ENCODE assay signal across 8 cellular contexts in the genomic region with DNA sequence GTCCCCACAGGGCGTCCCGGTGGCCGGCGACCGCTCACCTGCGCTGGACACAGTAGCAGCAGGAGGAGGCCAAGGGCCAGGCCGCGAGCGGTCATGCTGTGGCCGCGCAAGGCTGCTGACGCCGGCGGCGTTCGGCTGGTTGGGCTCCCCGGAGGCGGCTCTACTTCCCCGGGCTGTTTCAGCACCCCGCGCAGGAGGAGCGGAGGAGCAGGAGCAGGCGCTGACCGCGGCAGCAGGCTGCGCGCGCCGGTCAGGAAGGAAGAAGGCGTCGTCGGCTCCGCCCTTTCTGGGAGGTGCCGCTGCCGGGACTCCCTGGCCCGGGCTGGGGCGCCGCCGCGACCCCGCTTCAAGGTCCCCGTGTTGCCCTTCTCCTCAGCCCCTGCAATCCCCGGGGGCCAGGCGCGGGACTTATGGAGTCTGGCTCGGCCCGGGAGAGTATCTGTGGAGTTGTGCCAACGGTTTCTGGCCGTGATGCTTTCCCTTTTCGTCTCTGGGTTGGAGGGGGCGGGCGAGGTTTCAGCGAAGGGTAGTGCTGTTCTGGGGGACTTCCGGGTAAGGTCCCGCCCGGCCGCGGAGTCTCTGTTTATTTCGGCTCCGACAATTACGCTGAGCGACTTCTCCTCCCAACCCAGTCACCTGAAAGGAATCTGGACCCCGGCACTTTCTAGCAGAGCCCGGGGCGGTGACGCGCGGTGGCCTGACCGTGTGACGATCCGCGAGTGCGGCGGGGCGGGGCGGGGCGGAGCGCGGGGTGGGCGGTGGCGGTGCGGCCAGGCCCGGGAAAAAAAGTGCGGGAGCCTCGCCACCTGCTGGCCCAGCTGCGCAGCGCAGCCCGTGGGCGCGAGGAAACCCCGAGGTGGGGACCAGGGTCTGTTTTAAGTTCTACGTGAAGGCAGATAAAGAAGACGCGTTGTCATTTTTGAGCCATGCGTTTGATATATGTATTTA. TPM values are rescaled to one million over a fixed set of nuclear protein-coding genes. Genes with fewer than 3 reads are reported as not detected.
A peak's percentile ranks its signal among the peaks of the same experiment; 100 is the strongest.
DNase-seq lines count a peak whose midpoint lies in the region; ATAC-seq and TF ChIP-seq lines count a peak whose summit lies in the region.

Gene NPC1, minus strand, starts transcription at position 258 of the 948 bp plus-strand sequence. Its CDS starts 163 bp downstream, at position 95.

- H3K36me3 ChIP-seq in BE2C: no peaks in the 10 kb centered on the region

- no peaks in the 10 kb centered on the region for H3K9me3 Mint-ChIP-seq in activated CD4-positive, alpha-beta T cell treated with anti-CD3 and anti-CD28 coated beads for 36 hours (ENCODE audit: low read depth)

- H3K27me3 Mint-ChIP-seq in activated CD4-positive, alpha-beta T cell treated with anti-CD3 and anti-CD28 coated beads for 36 hours: no peaks in the 10 kb centered on the region

- no peaks in the 10 kb centered on the region for H3K9me3 ChIP-seq in BE2C

- intact Hi-C loops in activated CD4-positive, alpha-beta T cell treated with anti-CD3 and anti-CD28 coated beads for 36 hours (cut with DNase I, micrococcal nuclease): loop anchor here (1.0 to 10.0 kb wide), 12 partner anchors 46 to 1982 kb away; partner anchors contain the start of genes RIOK3 (in 2 of the 2), RMC1 (in 2 of the 2), CABLES1 (in 1 of the 2) and ESCO1 (in 1 of the 2)

- ATAC-seq in HG03432 (IDR thresholded peaks at IDR 0.05; ENCODE audit: unreplicated experiment): peak; percentile 94
- peak; percentile 95 for ATAC-seq in activated CD4-positive, alpha-beta T cell treated with anti-CD3 and anti-CD28 coated beads for 36 hours

- POLR2A ChIA-PET in activated CD4-positive, alpha-beta T cell treated with anti-CD3 and anti-CD28 coated beads for 36 hours (lab: Charles Lee): interaction anchor here (0.6 to 0.9 kb wide), 2 partner anchors 98 to 134 kb away, joined by 3 read pairs; partner anchors contain the start of gene RIOK3

- peak within 1 kb of the TSS; percentile 99 for H3K27ac ChIP-seq in layer of hippocampus (ENCODE audit: low read depth, low read length)

- TF ChIP-seq POLR2A in GM19099 (IDR thresholded peaks at IDR 0.05; ENCODE audit: extremely low read depth, insufficient read length, low read depth): peak; percentile 92

- TF ChIP-seq CTCF in BE2C (IDR thresholded peaks at IDR 0.05; ENCODE audit: low read depth, low read length): peak; percentile 53
- TF ChIP-seq CTCF in choroid plexus epithelial cell (conservative IDR thresholded peaks at IDR 0.05; ENCODE audit: low read depth, low read length): peak; percentile 82

- DNase-seq in BE2C (peak; percentile 89), NCI-H510A treated with DMSO at 0.1 percent for 48 hours (lab: John Stamatoyannopoulos, UW) (peak; percentile 62), choroid plexus epithelial cell (ENCODE audit: low read depth) (peak; percentile 97)
- DNase-seq in activated CD4-positive, alpha-beta T cell treated with anti-CD3 and anti-CD28 coated beads for 36 hours: peak; percentile 95
- peak; percentile 86 to 88 for DNase-seq in stimulated activated CD4-positive, alpha-beta T cell treated with anti-CD3 and anti-CD28 coated beads, Interleukin-1b, Interleukin-23, amount 100 ng/mL, for 4 hours (ENCODE audit: low read depth in 2 of 2)

- CTCF ChIA-PET in activated CD4-positive, alpha-beta T cell treated with anti-CD3 and anti-CD28 coated beads for 36 hours (lab: Charles Lee): interaction anchor here (0.9 to 3.0 kb wide), 8 partner anchors 7 to 98 kb away, joined by 3 to 11 read pairs (median 5); no protein-coding TSS in a partner anchor

- H3K4me3 Mint-ChIP-seq in activated CD4-positive, alpha-beta T cell treated with anti-CD3 and anti-CD28 coated beads for 36 hours: peak within 1 kb of the TSS; percentile 94

- H3K4me1 ChIP-seq in BE2C: no peaks in the 10 kb centered on the region

- peaks cover 12% of the 10 kb centered on the region for H3K36me3 Mint-ChIP-seq in activated CD4-positive, alpha-beta T cell treated with anti-CD3 and anti-CD28 coated beads for 36 hours (ENCODE audit: low read depth)

- H3K4me1 Mint-ChIP-seq in activated CD4-positive, alpha-beta T cell treated with anti-CD3 and anti-CD28 coated beads for 36 hours: peaks cover 39% of the 10 kb centered on the region

- H3K27ac Mint-ChIP-seq in activated CD4-positive, alpha-beta T cell treated with anti-CD3 and anti-CD28 coated beads for 36 hours: peak within 1 kb of the TSS; percentile 91

- H3K4me3 ChIP-seq in BE2C (ENCODE audit: low read depth, low read length) (peak within 1 kb of the TSS; percentile 80), choroid plexus epithelial cell (ENCODE audit: low read depth, low read length) (peak within 1 kb of the TSS; percentile 90)

- H3K27me3 ChIP-seq in BE2C: no peaks in the 10 kb centered on the region
- no peaks in the 10 kb centered on the region for H3K27me3 ChIP-seq in layer of hippocampus (ENCODE audit: control insufficient read depth, insufficient read depth, low read length)

RNA-seq across cellular contexts. Expression of gene NPC1, which starts in this region (rescaled TPM):
- 8.8 TPM for polyA plus RNA-seq in BE2C (2012; ENCODE audit: insufficient read depth, insufficient read length, low read depth)
- total RNA-seq in activated CD4-positive, alpha-beta T cell treated with anti-CD3 and anti-CD28 coated beads for 36 hours: 10 to 100 TPM; 21.6 to 29.2 TPM

Comparison
In these comparisons a context has a peak if more than half of its experiments do, and no peak if none do; other contexts are left out.
1. Peak in every context shown above with its lines: DNase-seq, ATAC-seq, H3K4me3 ChIP-seq and H3K27ac ChIP-seq.